In the genomic region with DNA sequence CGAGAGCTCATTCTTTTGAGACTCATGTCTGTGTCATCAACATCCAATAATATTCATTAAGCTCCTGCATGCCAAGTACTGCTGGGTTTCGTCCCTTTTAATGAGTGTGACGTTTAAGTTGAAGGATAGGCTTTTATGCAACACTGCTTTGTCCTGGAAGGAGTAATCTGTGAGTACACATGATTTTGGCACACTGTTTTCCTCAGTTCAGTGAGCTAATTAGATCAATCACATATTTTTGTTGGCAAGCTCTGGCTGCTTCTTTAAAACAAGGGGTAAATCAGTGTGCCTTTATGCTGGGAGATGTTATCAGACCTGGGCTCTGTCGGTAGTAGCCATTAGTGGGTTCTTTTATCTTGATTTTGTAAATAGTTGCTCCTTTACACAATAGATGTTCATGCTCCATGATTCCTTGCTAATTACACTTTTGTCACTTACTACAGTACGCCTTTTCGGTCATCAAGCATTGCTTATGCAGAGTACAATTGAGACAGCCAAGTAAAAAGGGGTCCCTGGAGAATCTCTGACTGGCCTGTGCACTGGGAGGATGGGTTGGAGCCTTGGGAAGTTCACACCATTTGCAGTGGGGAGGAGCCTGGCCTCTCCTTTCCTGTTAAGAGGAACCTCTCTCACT, we compare ENCODE assay signal across 11 cellular contexts.
A peak's percentile ranks its signal among the peaks of the same experiment; 100 is the strongest.
DNase-seq lines count a peak whose midpoint lies in the region; ATAC-seq and TF ChIP-seq lines count a peak whose summit lies in the region.
"Had no signal": no experiment of that assay in that cellular context is flagged by ENCODE, and none has a peak within 500 bp of the region (broad histone marks: within the 10 kb centered on the region; RNA-seq: fewer than 3 reads in every experiment).

No MANE protein-coding gene starts in this region.

- H3K36me3 Mint-ChIP-seq in T-helper 2 cell treated with Interferon-gamma antibody and Interleukin-4, amounts not matched to agents 5 μg/mL and 100 μg/mL, for 36 hours (ENCODE audit: low read depth): no peaks in the 10 kb centered on the region

- H3K4me3 Mint-ChIP-seq in T-helper 2 cell treated with Interferon-gamma antibody and Interleukin-4, amounts not matched to agents 5 μg/mL and 100 μg/mL, for 36 hours: no peak overlapping the region

- peaks cover 8% of the 10 kb centered on the region for H3K27me3 Mint-ChIP-seq in T-helper 2 cell treated with Interferon-gamma antibody and Interleukin-4, amounts not matched to agents 5 μg/mL and 100 μg/mL, for 36 hours (ENCODE audit: low read depth)

- no peaks in the 10 kb centered on the region for H3K9me3 Mint-ChIP-seq in T-helper 2 cell treated with Interferon-gamma antibody and Interleukin-4, amounts not matched to agents 5 μg/mL and 100 μg/mL, for 36 hours

- DNase-seq in NCI-H345 (lab: John Stamatoyannopoulos, UW): peak; percentile 43
- no peak for DNase-seq in NCI-H345 treated with DMSO at 0.1 percent for 48 hours (lab: John Stamatoyannopoulos, UW; ENCODE audit: unreplicated experiment)
- peak; percentile 20 for DNase-seq in glomerular visceral epithelial cell (ENCODE audit: extremely low spot score)
- no peak for DNase-seq in NOMO-1 treated with dmso at 0.1 percent for 144 hours (lab: John Stamatoyannopoulos, UW; ENCODE audit: unreplicated experiment)
- DNase-seq in T-helper 2 cell treated with Interferon-gamma antibody and Interleukin-4, amounts not matched to agents 5 μg/mL and 100 μg/mL, for 36 hours (ENCODE audit: low spot score): no peak
- DNase-seq: 8988T; activated CD4-positive, CD25-positive, alpha-beta regulatory T cell treated with anti-CD3 and anti-CD28 coated beads, Interleukin-2, amount 50 U/mL, for 72 hours; NCI-H187 had no signal

- no peak overlapping the region for H3K27ac Mint-ChIP-seq in T-helper 2 cell treated with Interferon-gamma antibody and Interleukin-4, amounts not matched to agents 5 μg/mL and 100 μg/mL, for 36 hours

- no peaks in the 10 kb centered on the region for H3K4me1 Mint-ChIP-seq in T-helper 2 cell treated with Interferon-gamma antibody and Interleukin-4, amounts not matched to agents 5 μg/mL and 100 μg/mL, for 36 hours (ENCODE audit: low read depth)

- ATAC-seq in SK-N-SH treated with all-trans-retinoic acid at 6 μM for 48 hours (peak; percentile 83), HG03565 (IDR thresholded peaks at IDR 0.05; ENCODE audit: unreplicated experiment) (no peak), HG02678 (IDR thresholded peaks at IDR 0.05; ENCODE audit: unreplicated experiment) (no peak)

TF ChIP-seq in SK-N-SH treated with all-trans-retinoic acid at 6 μM for 48 hours, 23 proteins besides CTCF, POLR2A, EP300 and RAD21 (continues in another document):
- TF ChIP-seq ZFP30 (CRISPR knock-in tag; IDR thresholded peaks at IDR 0.05): no peak
- TF ChIP-seq, protein P1, sequence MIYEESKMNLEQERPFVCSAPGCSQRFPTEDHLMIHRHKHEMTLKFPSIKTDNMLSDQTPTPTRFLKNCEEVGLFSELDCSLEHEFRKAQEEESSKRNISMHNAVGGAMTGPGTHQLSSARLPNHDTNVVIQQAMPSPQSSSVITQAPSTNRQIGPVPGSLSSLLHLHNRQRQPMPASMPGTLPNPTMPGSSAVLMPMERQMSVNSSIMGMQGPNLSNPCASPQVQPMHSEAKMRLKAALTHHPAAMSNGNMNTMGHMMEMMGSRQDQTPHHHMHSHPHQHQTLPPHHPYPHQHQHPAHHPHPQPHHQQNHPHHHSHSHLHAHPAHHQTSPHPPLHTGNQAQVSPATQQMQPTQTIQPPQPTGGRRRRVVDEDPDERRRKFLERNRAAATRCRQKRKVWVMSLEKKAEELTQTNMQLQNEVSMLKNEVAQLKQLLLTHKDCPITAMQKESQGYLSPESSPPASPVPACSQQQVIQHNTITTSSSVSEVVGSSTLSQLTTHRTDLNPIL (CRISPR knock-in tag; IDR thresholded peaks at IDR 0.05; ENCODE audit: low read depth): peak; percentile 97
- TF ChIP-seq ISL1 (CRISPR knock-in tag; IDR thresholded peaks at IDR 0.05): peak; percentile 100
- TF ChIP-seq ZNF70 (CRISPR knock-in tag; IDR thresholded peaks at IDR 0.05): peak; percentile 39; the same call in 1 of the 2 replicates
- no peak for TF ChIP-seq ARNTL (CRISPR knock-in tag; IDR thresholded peaks at IDR 0.05; ENCODE audit: borderline replicate concordance, low read depth)
- peak; percentile 74 for TF ChIP-seq ZNF8 (CRISPR knock-in tag; IDR thresholded peaks at IDR 0.05)
- TF ChIP-seq, protein P2, sequence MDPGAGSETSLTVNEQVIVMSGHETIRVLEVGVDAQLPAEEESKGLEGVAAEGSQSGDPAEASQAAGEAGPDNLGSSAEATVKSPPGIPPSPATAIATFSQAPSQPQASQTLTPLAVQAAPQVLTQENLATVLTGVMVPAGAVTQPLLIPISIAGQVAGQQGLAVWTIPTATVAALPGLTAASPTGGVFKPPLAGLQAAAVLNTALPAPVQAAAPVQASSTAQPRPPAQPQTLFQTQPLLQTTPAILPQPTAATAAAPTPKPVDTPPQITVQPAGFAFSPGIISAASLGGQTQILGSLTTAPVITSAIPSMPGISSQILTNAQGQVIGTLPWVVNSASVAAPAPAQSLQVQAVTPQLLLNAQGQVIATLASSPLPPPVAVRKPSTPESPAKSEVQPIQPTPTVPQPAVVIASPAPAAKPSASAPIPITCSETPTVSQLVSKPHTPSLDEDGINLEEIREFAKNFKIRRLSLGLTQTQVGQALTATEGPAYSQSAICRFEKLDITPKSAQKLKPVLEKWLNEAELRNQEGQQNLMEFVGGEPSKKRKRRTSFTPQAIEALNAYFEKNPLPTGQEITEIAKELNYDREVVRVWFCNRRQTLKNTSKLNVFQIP (CRISPR knock-in tag; IDR thresholded peaks at IDR 0.05; ENCODE audit: borderline replicate concordance, low read depth): peak; percentile 96
- peak; percentile 96 for TF ChIP-seq ZC3H10 (CRISPR knock-in tag; IDR thresholded peaks at IDR 0.05)
- TF ChIP-seq, protein P3, sequence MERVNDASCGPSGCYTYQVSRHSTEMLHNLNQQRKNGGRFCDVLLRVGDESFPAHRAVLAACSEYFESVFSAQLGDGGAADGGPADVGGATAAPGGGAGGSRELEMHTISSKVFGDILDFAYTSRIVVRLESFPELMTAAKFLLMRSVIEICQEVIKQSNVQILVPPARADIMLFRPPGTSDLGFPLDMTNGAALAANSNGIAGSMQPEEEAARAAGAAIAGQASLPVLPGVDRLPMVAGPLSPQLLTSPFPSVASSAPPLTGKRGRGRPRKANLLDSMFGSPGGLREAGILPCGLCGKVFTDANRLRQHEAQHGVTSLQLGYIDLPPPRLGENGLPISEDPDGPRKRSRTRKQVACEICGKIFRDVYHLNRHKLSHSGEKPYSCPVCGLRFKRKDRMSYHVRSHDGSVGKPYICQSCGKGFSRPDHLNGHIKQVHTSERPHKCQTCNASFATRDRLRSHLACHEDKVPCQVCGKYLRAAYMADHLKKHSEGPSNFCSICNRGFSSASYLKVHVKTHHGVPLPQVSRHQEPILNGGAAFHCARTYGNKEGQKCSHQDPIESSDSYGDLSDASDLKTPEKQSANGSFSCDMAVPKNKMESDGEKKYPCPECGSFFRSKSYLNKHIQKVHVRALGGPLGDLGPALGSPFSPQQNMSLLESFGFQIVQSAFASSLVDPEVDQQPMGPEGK (CRISPR knock-in tag; IDR thresholded peaks at IDR 0.05; ENCODE audit: borderline replicate concordance): peak; percentile 93
- no peak for TF ChIP-seq PPARA (CRISPR knock-in tag; IDR thresholded peaks at IDR 0.05; ENCODE audit: borderline replicate concordance)
- no peak for TF ChIP-seq OSR1 (CRISPR knock-in tag; IDR thresholded peaks at IDR 0.05)
- peak; percentile 97 for TF ChIP-seq TOX (CRISPR knock-in tag; IDR thresholded peaks at IDR 0.05; ENCODE audit: borderline replicate concordance)
- TF ChIP-seq GLIS3 (CRISPR knock-in tag; IDR thresholded peaks at IDR 0.05): peak; percentile 70; the same call in 1 of the 2 replicates
- peak; percentile 96 for TF ChIP-seq RARB (CRISPR knock-in tag; IDR thresholded peaks at IDR 0.05)
- TF ChIP-seq, protein P4, sequence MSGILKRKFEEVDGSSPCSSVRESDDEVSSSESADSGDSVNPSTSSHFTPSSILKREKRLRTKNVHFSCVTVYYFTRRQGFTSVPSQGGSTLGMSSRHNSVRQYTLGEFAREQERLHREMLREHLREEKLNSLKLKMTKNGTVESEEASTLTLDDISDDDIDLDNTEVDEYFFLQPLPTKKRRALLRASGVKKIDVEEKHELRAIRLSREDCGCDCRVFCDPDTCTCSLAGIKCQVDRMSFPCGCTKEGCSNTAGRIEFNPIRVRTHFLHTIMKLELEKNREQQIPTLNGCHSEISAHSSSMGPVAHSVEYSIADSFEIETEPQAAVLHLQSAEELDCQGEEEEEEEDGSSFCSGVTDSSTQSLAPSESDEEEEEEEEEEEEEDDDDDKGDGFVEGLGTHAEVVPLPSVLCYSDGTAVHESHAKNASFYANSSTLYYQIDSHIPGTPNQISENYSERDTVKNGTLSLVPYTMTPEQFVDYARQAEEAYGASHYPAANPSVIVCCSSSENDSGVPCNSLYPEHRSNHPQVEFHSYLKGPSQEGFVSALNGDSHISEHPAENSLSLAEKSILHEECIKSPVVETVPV (CRISPR knock-in tag; IDR thresholded peaks at IDR 0.05): peak; percentile 99
- TF ChIP-seq BACH2 (CRISPR knock-in tag; IDR thresholded peaks at IDR 0.05; ENCODE audit: borderline replicate concordance): no peak
- TF ChIP-seq ZFP3 (CRISPR knock-in tag; IDR thresholded peaks at IDR 0.05): peak; percentile 82
- TF ChIP-seq SNAI2 (CRISPR knock-in tag; IDR thresholded peaks at IDR 0.05): peak; percentile 86; the same call in 1 of the 2 replicates
- TF ChIP-seq ESRRG (CRISPR knock-in tag; IDR thresholded peaks at IDR 0.05): peak; percentile 93
- TF ChIP-seq ZNF565 (CRISPR knock-in tag; conservative IDR thresholded peaks at IDR 0.05; ENCODE audit: low read depth): no peak

Comparison
In these comparisons a context has a peak if more than half of its experiments do, and no peak if none do; other contexts are left out.
1. DNase-seq: peak in NCI-H345 (single experiment) and glomerular visceral epithelial cell (single experiment); none in NCI-H345 treated with DMSO at 0.1 percent for 48 hours (single experiment), NOMO-1 treated with dmso at 0.1 percent for 144 hours (single experiment) and T-helper 2 cell treated with Interferon-gamma antibody and Interleukin-4, amounts not matched to agents 5 μg/mL and 100 μg/mL, for 36 hours (single experiment).